Comparison of ENCODE assay signal across 1 cellular context in genomic region chr17:50631195-50631907, GRCh38.
A peak's percentile ranks its signal among the peaks of the same experiment; 100 is the strongest.
TF ChIP-seq lines count a peak whose summit lies in the region.

No MANE protein-coding gene starts in this region.

TF ChIP-seq in A549, 52 proteins besides CTCF, POLR2A, EP300 and RAD21 (continued from another document):
- TF ChIP-seq ELK1 (IDR thresholded peaks at IDR 0.05; ENCODE audit: low read depth, low read length) (no peak), JUN (IDR thresholded peaks at IDR 0.05) (no peak), GATA3 (IDR thresholded peaks at IDR 0.05; ENCODE audit: borderline replicate concordance) (peak; percentile 68; the same call in 1 of the 2 replicates), ESRRA (IDR thresholded peaks at IDR 0.05; ENCODE audit: borderline replicate concordance, low read length) (no peak), USF2 (IDR thresholded peaks at IDR 0.05) (no peak), JUNB (IDR thresholded peaks at IDR 0.05) (no peak)
- TF ChIP-seq, protein P1, sequence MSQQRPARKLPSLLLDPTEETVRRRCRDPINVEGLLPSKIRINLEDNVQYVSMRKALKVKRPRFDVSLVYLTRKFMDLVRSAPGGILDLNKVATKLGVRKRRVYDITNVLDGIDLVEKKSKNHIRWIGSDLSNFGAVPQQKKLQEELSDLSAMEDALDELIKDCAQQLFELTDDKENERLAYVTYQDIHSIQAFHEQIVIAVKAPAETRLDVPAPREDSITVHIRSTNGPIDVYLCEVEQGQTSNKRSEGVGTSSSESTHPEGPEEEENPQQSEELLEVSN (IDR thresholded peaks at IDR 0.05; ENCODE audit: borderline replicate concordance, low read depth): peak; percentile 62; the same call in 1 of the 2 replicates
- TF ChIP-seq, protein P2, sequence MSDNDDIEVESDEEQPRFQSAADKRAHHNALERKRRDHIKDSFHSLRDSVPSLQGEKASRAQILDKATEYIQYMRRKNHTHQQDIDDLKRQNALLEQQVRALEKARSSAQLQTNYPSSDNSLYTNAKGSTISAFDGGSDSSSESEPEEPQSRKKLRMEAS (IDR thresholded peaks at IDR 0.05): peak; percentile 64; the same call in 1 of the 2 replicates
